Comparison of ENCODE assay signal across 11 cellular contexts in genomic region chr2:167140767-167141166, GRCh38.
A peak's percentile ranks its signal among the peaks of the same experiment; 100 is the strongest.
DNase-seq lines count a peak whose midpoint lies in the region; ATAC-seq and TF ChIP-seq lines count a peak whose summit lies in the region.
"Had no signal": no experiment of that assay in that cellular context is flagged by ENCODE, and none has a peak within 500 bp of the region (broad histone marks: within the 10 kb centered on the region; RNA-seq: fewer than 3 reads in every experiment).

No MANE protein-coding gene starts in this region.

- TF ChIP-seq CTCF in sigmoid colon (IDR thresholded peaks at IDR 0.05), result no peak

- ATAC-seq in HG03354 (IDR thresholded peaks at IDR 0.05; ENCODE audit: poor library complexity, severe bottlenecking, unreplicated experiment) (no peak), GM21390 (IDR thresholded peaks at IDR 0.05; ENCODE audit: unreplicated experiment) (no peak)

- no peaks in the 10 kb centered on the region for H3K36me3 ChIP-seq in sigmoid colon
- H3K36me3 ChIP-seq: HAP-1 had no signal

- whole genome bisulfite sequencing in sigmoid colon, 2 donors, result 44 to 63% methylated on average over 4 of the region's 4 CpGs

- peak in 2 of 4 donors; percentile 28 to 50 for TF ChIP-seq EP300 in sigmoid colon (IDR thresholded peaks at IDR 0.05)

- no peaks in the 10 kb centered on the region for H3K9me3 ChIP-seq in sigmoid colon
- H3K9me3 ChIP-seq: HAP-1 had no signal

- peak overlapping the region in 1 of 4 donors; percentile 48 for H3K27ac ChIP-seq in sigmoid colon

- intact Hi-C loops in sigmoid colon (cut with DNase I), result no loop called here

- no peak for TF ChIP-seq POLR2A in sigmoid colon (IDR thresholded peaks at IDR 0.05)

- DNase-seq in GOT3 (lab: John Stamatoyannopoulos, UW), result peak; percentile 2
- DNase-seq in SHP77 treated with DMSO at 0.1 percent for 48 hours (lab: John Stamatoyannopoulos, UW), result peak; percentile 11
- DNase-seq in fibroblast of the conjunctiva (ENCODE audit: low read depth), result peak; percentile 86
- peak; percentile 99 for DNase-seq in renal cortical epithelial cell (ENCODE audit: low read depth)
- no peak for DNase-seq in NCI-H187 treated with DMSO at 0.1 percent for 48 hours (lab: John Stamatoyannopoulos, UW)
- DNase-seq in sigmoid colon, result no peak
- DNase-seq: cortex of kidney; stimulated activated CD4-positive, alpha-beta T cell treated with anti-CD3 and anti-CD28 coated beads, Interleukin-4, amount 100 ng/mL, for 4 hours had no signal

- no peaks in the 10 kb centered on the region for H3K27me3 ChIP-seq in sigmoid colon

- no peak overlapping the region for H3K4me3 ChIP-seq in sigmoid colon
- H3K4me3 ChIP-seq: HAP-1 had no signal

- H3K4me1 ChIP-seq in sigmoid colon, result peaks cover 0 to 26% (median 11%) of the 10 kb centered on the region in 4 donors
- H3K4me1 ChIP-seq: HAP-1 had no signal

Comparison
In these comparisons a context has a peak if more than half of its experiments do, and no peak if none do; other contexts are left out.
1. DNase-seq: peak in GOT3 (single experiment), SHP77 treated with DMSO at 0.1 percent for 48 hours (single experiment), fibroblast of the conjunctiva (single experiment) and renal cortical epithelial cell (single experiment); none in NCI-H187 treated with DMSO at 0.1 percent for 48 hours (single experiment) and sigmoid colon (single experiment).